ENCODE assay signal across 13 cellular contexts in genomic region chr9:109331353-109331752, GRCh38. TPM values are rescaled to one million over a fixed set of nuclear protein-coding genes. Genes with fewer than 3 reads are reported as not detected.
DNase-seq lines count a peak whose midpoint lies in the region; ATAC-seq and TF ChIP-seq lines count a peak whose summit lies in the region.
"Had no signal": no experiment of that assay in that cellular context is flagged by ENCODE, and none has a peak within 500 bp of the region (broad histone marks: within the 10 kb centered on the region; RNA-seq: fewer than 3 reads in every experiment).

No MANE protein-coding gene starts in this region.

- no peak overlapping the region for H3K4me3 ChIP-seq in RWPE2 (ENCODE audit: severe bottlenecking)
- H3K4me3 ChIP-seq: spleen had no signal

- H3K4me1 Mint-ChIP-seq in Calu3 (ENCODE audit: low read depth, unreplicated experiment) (peaks cover 47% of the 10 kb centered on the region), nephron progenitor cell (peaks cover 33% of the 10 kb centered on the region), WTC11 (peaks cover 17% of the 10 kb centered on the region)
- H3K4me1 Mint-ChIP-seq: CD4-positive, CD25-positive, alpha-beta regulatory T cell had no signal

- H3K36me3 ChIP-seq in RWPE2 (ENCODE audit: low read depth): no peaks in the 10 kb centered on the region
- H3K36me3 ChIP-seq: spleen had no signal

- CTCF ChIA-PET in Calu3 (lab: Charles Lee) (interaction anchor here (0.6 to 2.4 kb wide), 5 partner anchors 10 to 24 kb away, joined by 3 to 19 read pairs (median 5); partner anchors contain the start of gene EPB41L4B), WTC11 (lab: Charles Lee) (interaction anchor here (1.1 kb wide), 1 partner anchor 14 kb away, joined by 6 read pairs; no protein-coding TSS in a partner anchor)

- intact Hi-C loops in Calu3 (cut with micrococcal nuclease; ENCODE audit: unreplicated experiment): no loop called here
- intact Hi-C loops in head of caudate nucleus (cut with DNase I): no loop called here

- H3K9me3 Mint-ChIP-seq in Calu3 (ENCODE audit: low read depth, unreplicated experiment) (no peaks in the 10 kb centered on the region), nephron progenitor cell (no peaks in the 10 kb centered on the region), WTC11 (no peaks in the 10 kb centered on the region)
- H3K9me3 Mint-ChIP-seq: stimulated activated naive CD8-positive, alpha-beta T cell treated with anti-CD3 and anti-CD28 coated beads, Interleukin-15, Interleukin-2, amounts not matched to agents 100 ng/mL and 50 ng/mL, for 24 hours had no signal

- H3K27ac Mint-ChIP-seq in Calu3 (ENCODE audit: unreplicated experiment) (peak overlapping the region; percentile 56), nephron progenitor cell (no peak overlapping the region), WTC11 (no peak overlapping the region)
- H3K27ac Mint-ChIP-seq: CD4-positive, CD25-positive, alpha-beta regulatory T cell; stimulated activated naive CD8-positive, alpha-beta T cell treated with anti-CD3 and anti-CD28 coated beads, Interleukin-15, Interleukin-2, amounts not matched to agents 100 ng/mL and 50 ng/mL, for 24 hours had no signal

- H3K27me3 ChIP-seq in RWPE2 (ENCODE audit: insufficient read depth, poor library complexity, severe bottlenecking): no peaks in the 10 kb centered on the region

- DNase-seq in Calu3 (peak; percentile 82), RWPE2 (ENCODE audit: low spot score) (peak; percentile 85), head of caudate nucleus (peak in 35 of 42 donors; percentile 4 to 82 (median 58)), nucleus accumbens (lab: John Stamatoyannopoulos, UW) (peak in 43 of 56 donors; percentile 6 to 76 (median 36)), nephron progenitor cell (no peak), WTC11 (ENCODE audit: low spot score) (no peak), NCI-H1092 (lab: John Stamatoyannopoulos, UW) (no peak), SHP77 (lab: John Stamatoyannopoulos, UW) (no peak)
- DNase-seq: CD4-positive, CD25-positive, alpha-beta regulatory T cell; H7; NCI-H2107; spleen had no signal

- H3K9me3 ChIP-seq in RWPE2 (ENCODE audit: severe bottlenecking): no peaks in the 10 kb centered on the region
- H3K9me3 ChIP-seq: spleen had no signal

- POLR2A ChIA-PET in WTC11 (lab: Charles Lee): interaction anchor here (1.5 kb wide), 1 partner anchor 14 kb away, joined by 3 read pairs; no protein-coding TSS in a partner anchor

- BruUV-seq in Calu3 (replicated peaks; lab: Mats Ljungman, UMichigan): no TSS peak

- H3K4me1 ChIP-seq in RWPE2 (ENCODE audit: insufficient read depth, poor library complexity, severe bottlenecking): peaks cover 50% of the 10 kb centered on the region
- H3K4me1 ChIP-seq: spleen had no signal

- H3K4me3 Mint-ChIP-seq in Calu3 (ENCODE audit: low read depth, unreplicated experiment): no peak overlapping the region
- no peak overlapping the region for H3K4me3 Mint-ChIP-seq in nephron progenitor cell
- H3K4me3 Mint-ChIP-seq in WTC11: no peak overlapping the region
- H3K4me3 Mint-ChIP-seq: CD4-positive, CD25-positive, alpha-beta regulatory T cell; stimulated activated naive CD8-positive, alpha-beta T cell treated with anti-CD3 and anti-CD28 coated beads, Interleukin-15, Interleukin-2, amounts not matched to agents 100 ng/mL and 50 ng/mL, for 24 hours had no signal

- peak; percentile 78 for ATAC-seq in RWPE2 (ENCODE audit: low read depth)
- ATAC-seq in WTC11: no peak

- H3K36me3 Mint-ChIP-seq in Calu3 (ENCODE audit: insufficient read depth, unreplicated experiment) (peaks cover 7% of the 10 kb centered on the region), nephron progenitor cell (ENCODE audit: low read depth) (no peaks in the 10 kb centered on the region), WTC11 (no peaks in the 10 kb centered on the region)
- H3K36me3 Mint-ChIP-seq: CD4-positive, CD25-positive, alpha-beta regulatory T cell had no signal

- peak overlapping the region; percentile 75 for H3K27ac ChIP-seq in RWPE2 (ENCODE audit: poor library complexity, severe bottlenecking)
- H3K27ac ChIP-seq: spleen had no signal

- H3K27me3 Mint-ChIP-seq in Calu3 (ENCODE audit: unreplicated experiment) (no peaks in the 10 kb centered on the region), nephron progenitor cell (ENCODE audit: low read depth, poor library complexity) (peaks cover 25% of the 10 kb centered on the region), WTC11 (ENCODE audit: low read depth) (no peaks in the 10 kb centered on the region)

- no peak for TF ChIP-seq CTCF in Calu3 (IDR thresholded peaks at IDR 0.05; ENCODE audit: unreplicated experiment)
- no peak for TF ChIP-seq CTCF in RWPE2 (IDR thresholded peaks at IDR 0.05; ENCODE audit: poor library complexity, severe bottlenecking)
- TF ChIP-seq CTCF in nephron progenitor cell (IDR thresholded peaks at IDR 0.05): no peak
- TF ChIP-seq CTCF in WTC11 (IDR thresholded peaks at IDR 0.05): no peak

TF ChIP-seq in WTC11, 78 proteins besides CTCF, POLR2A, EP300 and RAD21:
- no peak for TF ChIP-seq ZNF423 (CRISPR knock-in tag; IDR thresholded peaks at IDR 0.05)

RNA-seq across cellular contexts. Expression of gene EPB41L4B, which starts 10.5 kb away (rescaled TPM):
- 4.6 and 5.8 TPM in 2 replicates for total RNA-seq in Calu3 (2022)
- total RNA-seq in WTC11 (2021): 20.0 to 21.8 TPM (median 21.7 TPM) in 3 replicates
- total RNA-seq: CD4-positive, CD25-positive, alpha-beta regulatory T cell had no signal

Comparison
In these comparisons a context has a peak if more than half of its experiments do, and no peak if none do; other contexts are left out.
1. DNase-seq: peak in Calu3 (single experiment), RWPE2 (single experiment), head of caudate nucleus (35 of 42) and nucleus accumbens (43 of 56); none in nephron progenitor cell (single experiment), WTC11 (single experiment), NCI-H1092 (single experiment) and SHP77 (0 of 2).